Comparison of ENCODE assay signal across 28 cellular contexts in genomic region chr16:58709338-58709737, GRCh38. TPM values are rescaled to one million over a fixed set of nuclear protein-coding genes. Genes with fewer than 3 reads are reported as not detected.
DNase-seq lines count a peak whose midpoint lies in the region; ATAC-seq and TF ChIP-seq lines count a peak whose summit lies in the region.
"Had no signal": no experiment of that assay in that cellular context is flagged by ENCODE, and none has a peak within 500 bp of the region (broad histone marks: within the 10 kb centered on the region; RNA-seq: fewer than 3 reads in every experiment).

No MANE protein-coding gene starts in this region.

- DNase-seq in T-helper 2 cell treated with Interferon-gamma antibody and Interleukin-4, amounts not matched to agents 5 μg/mL and 100 μg/mL, for 36 hours (ENCODE audit: low spot score): no peak
- no peak for DNase-seq in T-helper 2 cell
- DNase-seq in kidney glomerular epithelial cell (lab: John Stamatoyannopoulos, UW): peak; percentile 72
- no peak for DNase-seq in UCSD-AML1 (lab: John Stamatoyannopoulos, UW; ENCODE audit: unreplicated experiment)
- no peak for DNase-seq in right lobe of liver
- no peak for DNase-seq in NCI-H2081 (lab: John Stamatoyannopoulos, UW)
- DNase-seq in NCI-H2196 treated with DMSO at 0.1 percent for 48 hours (lab: John Stamatoyannopoulos, UW; ENCODE audit: unreplicated experiment): no peak
- DNase-seq: activated CD4-positive, alpha-beta T cell treated with anti-CD3 and anti-CD28 coated beads for 4 hours; activated naive CD4-positive, alpha-beta T cell treated with Interleukin-2 at 50 U/mL for 16 hours; activated T-cell treated with anti-CD3 and anti-CD28 coated beads, Interleukin-2, amount 50 U/mL, for 72 hours; CD4-positive, alpha-beta T cell; DMS 273 treated with DMSO at 0.1 percent for 48 hours; endodermal cell; esophagus squamous epithelium; gastrocnemius medialis; hypothalamus; lower lobe of right lung; mucosa of descending colon; NCI-H1105; NCI-H2029 treated with DMSO at 0.1 percent for 48 hours; NCI-H345; NCI-H774; transverse colon had no signal

- no peaks in the 10 kb centered on the region for H3K9me3 ChIP-seq in right lobe of liver
- H3K9me3 ChIP-seq: esophagus squamous epithelium, gastrocnemius medialis, lower lobe of right lung, mucosa of descending colon, transverse colon had no signal

- no peaks in the 10 kb centered on the region for H3K4me1 Mint-ChIP-seq in T-helper 2 cell treated with Interferon-gamma antibody and Interleukin-4, amounts not matched to agents 5 μg/mL and 100 μg/mL, for 36 hours (ENCODE audit: low read depth)
- H3K4me1 Mint-ChIP-seq: endodermal cell, neural progenitor cell had no signal

- TF ChIP-seq POLR2A in right lobe of liver (IDR thresholded peaks at IDR 0.05): no peak

- H3K27me3 ChIP-seq in right lobe of liver: no peaks in the 10 kb centered on the region
- H3K27me3 ChIP-seq: esophagus squamous epithelium, gastrocnemius medialis, neural progenitor cell, transverse colon had no signal

- no peaks in the 10 kb centered on the region for H3K27me3 Mint-ChIP-seq in T-helper 2 cell treated with Interferon-gamma antibody and Interleukin-4, amounts not matched to agents 5 μg/mL and 100 μg/mL, for 36 hours (ENCODE audit: low read depth)
- H3K27me3 Mint-ChIP-seq: CD4-positive, alpha-beta T cell had no signal

- no peaks in the 10 kb centered on the region for H3K9me3 Mint-ChIP-seq in T-helper 2 cell treated with Interferon-gamma antibody and Interleukin-4, amounts not matched to agents 5 μg/mL and 100 μg/mL, for 36 hours
- H3K9me3 Mint-ChIP-seq: activated T-cell treated with anti-CD3 and anti-CD28 coated beads, Interleukin-2, amount 50 U/mL, for 72 hours; CD4-positive, alpha-beta T cell; endodermal cell; neural progenitor cell had no signal

- H3K4me3 ChIP-seq in right lobe of liver: no peak overlapping the region
- H3K4me3 ChIP-seq: esophagus squamous epithelium, gastrocnemius medialis, lower lobe of right lung, mucosa of descending colon, neural progenitor cell, transverse colon had no signal

- no peaks in the 10 kb centered on the region for H3K4me1 ChIP-seq in right lobe of liver
- H3K4me1 ChIP-seq: esophagus squamous epithelium, lower lobe of right lung, neural progenitor cell, transverse colon had no signal

- H3K36me3 Mint-ChIP-seq in T-helper 2 cell treated with Interferon-gamma antibody and Interleukin-4, amounts not matched to agents 5 μg/mL and 100 μg/mL, for 36 hours (ENCODE audit: low read depth): peaks cover 37% of the 10 kb centered on the region

- 75% methylated on average over 2 of the region's 7 CpGs for WGBS in right lobe of liver (ENCODE audit: insufficient coverage, low coverage, low lambda C conversion rate, missing lambda C conversion rate)

- peak overlapping the region; percentile 20 for H3K27ac Mint-ChIP-seq in T-helper 2 cell treated with Interferon-gamma antibody and Interleukin-4, amounts not matched to agents 5 μg/mL and 100 μg/mL, for 36 hours
- H3K27ac Mint-ChIP-seq: activated T-cell treated with anti-CD3 and anti-CD28 coated beads, Interleukin-2, amount 50 U/mL, for 72 hours; CD4-positive, alpha-beta T cell; endodermal cell; neural progenitor cell had no signal

- H3K36me3 ChIP-seq in right lobe of liver: peaks cover 0 to 62% (median 20%) of the 10 kb centered on the region in 4 donors
- H3K36me3 ChIP-seq: neural progenitor cell had no signal

- ATAC-seq in HG03571 (IDR thresholded peaks at IDR 0.05; ENCODE audit: unreplicated experiment): peak; percentile 63
- no peak for ATAC-seq in right lobe of liver
- ATAC-seq: activated T-cell treated with anti-CD3 and anti-CD28 coated beads, Interleukin-2, amount 50 U/mL, for 72 hours; gastrocnemius medialis; HepG2; lower lobe of right lung; mucosa of descending colon had no signal

- H3K27ac ChIP-seq in right lobe of liver: no peak overlapping the region
- H3K27ac ChIP-seq: 22Rv1, esophagus squamous epithelium, gastrocnemius medialis, lower lobe of right lung, neural progenitor cell, RWPE1, transverse colon had no signal

- no peak for TF ChIP-seq CTCF in right lobe of liver (IDR thresholded peaks at IDR 0.05)

- no peak overlapping the region for H3K4me3 Mint-ChIP-seq in T-helper 2 cell treated with Interferon-gamma antibody and Interleukin-4, amounts not matched to agents 5 μg/mL and 100 μg/mL, for 36 hours
- H3K4me3 Mint-ChIP-seq: activated T-cell treated with anti-CD3 and anti-CD28 coated beads, Interleukin-2, amount 50 U/mL, for 72 hours; CD4-positive, alpha-beta T cell; endodermal cell; neural progenitor cell had no signal

- intact Hi-C loops in right lobe of liver (cut with DNase I): no loop called here

RNA-seq across cellular contexts. Expression of gene SLC38A7, which starts 24.8 kb away (rescaled TPM):
- 10 to 100 TPM; 11.4 to 23.8 (median 14.3) TPM for total RNA-seq in right lobe of liver

RNA-seq across cellular contexts. Expression of gene GOT2, which starts 24.8 kb away (rescaled TPM):
- total RNA-seq in right lobe of liver: 100 to 1,000 TPM; 117 to 196 (median 169) TPM
